In genomic region chr12:75690556-75690955, GRCh38 we compare ENCODE assay signal across 15 cellular contexts.
DNase-seq lines count a peak whose midpoint lies in the region; ATAC-seq, FAIRE-seq and TF ChIP-seq lines count a peak whose summit lies in the region.
"Had no signal": no experiment of that assay in that cellular context is flagged by ENCODE, and none has a peak within 500 bp of the region (broad histone marks: within the 10 kb centered on the region; RNA-seq: fewer than 3 reads in every experiment).

No MANE protein-coding gene starts in this region.

- H3K4me3 ChIP-seq in BLaER1 treated with 17β-estradiol and CSF1 and Interleukin-3, amounts not matched to agents 10 nM and 100 nM = no peak overlapping the region
- H3K4me3 ChIP-seq in osteoblast (ENCODE audit: insufficient read depth, low read length) = no peak overlapping the region

- no peak overlapping the region for H2AFZ ChIP-seq in osteoblast (ENCODE audit: low read length)

- H3K9me3 Mint-ChIP-seq in activated T-helper 1 cell treated with anti-CD3 and anti-CD28 coated beads, Interleukin-12 subunit alpha, Interleukin-12 subunit beta, Interleukin-2, Interleukin-4 antibody, amounts not matched to agents 30 ng/mL and 10 ng/mL and 1 ng/mL, durations not matched to agents 14 hours and 24 hours and 36 hours = no peaks in the 10 kb centered on the region
- H3K9me3 Mint-ChIP-seq: activated naive CD8-positive, alpha-beta T cell treated with anti-CD3 and anti-CD28 coated beads for 36 hours had no signal

- H3K4me3 Mint-ChIP-seq in activated T-helper 1 cell treated with anti-CD3 and anti-CD28 coated beads, Interleukin-12 subunit alpha, Interleukin-12 subunit beta, Interleukin-2, Interleukin-4 antibody, amounts not matched to agents 30 ng/mL and 10 ng/mL and 1 ng/mL, durations not matched to agents 14 hours and 24 hours and 36 hours = no peak overlapping the region
- H3K4me3 Mint-ChIP-seq: activated naive CD8-positive, alpha-beta T cell treated with anti-CD3 and anti-CD28 coated beads for 36 hours had no signal

- no peaks in the 10 kb centered on the region for H3K27me3 ChIP-seq in BLaER1 treated with 17β-estradiol and CSF1 and Interleukin-3, amounts not matched to agents 10 nM and 100 nM
- H3K27me3 ChIP-seq in osteoblast (ENCODE audit: insufficient read depth, low read length) = no peaks in the 10 kb centered on the region

- H3K9ac ChIP-seq in BLaER1 treated with 17β-estradiol and CSF1 and Interleukin-3, amounts not matched to agents 10 nM and 100 nM = no peak overlapping the region

- no peak for TF ChIP-seq CTCF in osteoblast (IDR thresholded peaks at IDR 0.05; ENCODE audit: extremely low read depth, low read depth, low read length)

- intact Hi-C loops in activated T-helper 1 cell treated with anti-CD3 and anti-CD28 coated beads, Interleukin-12 subunit alpha, Interleukin-12 subunit beta, Interleukin-2, Interleukin-4 antibody, amounts not matched to agents 30 ng/mL and 10 ng/mL and 1 ng/mL, durations not matched to agents 14 hours and 24 hours and 36 hours (cut with micrococcal nuclease) = no loop called here

- H4K20me1 ChIP-seq in BLaER1 treated with 17β-estradiol and CSF1 and Interleukin-3, amounts not matched to agents 10 nM and 100 nM = no peaks in the 10 kb centered on the region
- H4K20me1 ChIP-seq in osteoblast (ENCODE audit: insufficient read depth, low read length) = no peaks in the 10 kb centered on the region

- no peak overlapping the region for H3K27ac Mint-ChIP-seq in activated T-helper 1 cell treated with anti-CD3 and anti-CD28 coated beads, Interleukin-12 subunit alpha, Interleukin-12 subunit beta, Interleukin-2, Interleukin-4 antibody, amounts not matched to agents 30 ng/mL and 10 ng/mL and 1 ng/mL, durations not matched to agents 14 hours and 24 hours and 36 hours
- H3K27ac Mint-ChIP-seq: activated naive CD8-positive, alpha-beta T cell treated with anti-CD3 and anti-CD28 coated beads for 36 hours; progenitor cell of endocrine pancreas had no signal

- H3K4me1 Mint-ChIP-seq in activated T-helper 1 cell treated with anti-CD3 and anti-CD28 coated beads, Interleukin-12 subunit alpha, Interleukin-12 subunit beta, Interleukin-2, Interleukin-4 antibody, amounts not matched to agents 30 ng/mL and 10 ng/mL and 1 ng/mL, durations not matched to agents 14 hours and 24 hours and 36 hours (ENCODE audit: low read depth) = peaks cover 4% of the 10 kb centered on the region
- H3K4me1 Mint-ChIP-seq: activated naive CD8-positive, alpha-beta T cell treated with anti-CD3 and anti-CD28 coated beads for 36 hours had no signal

- no peaks in the 10 kb centered on the region for H3K79me2 ChIP-seq in osteoblast (ENCODE audit: insufficient read depth, low read length)

- H3K4me1 ChIP-seq in BLaER1 treated with 17β-estradiol and CSF1 and Interleukin-3, amounts not matched to agents 10 nM and 100 nM = peaks cover 0 to 23% (median 16%) of the 10 kb centered on the region in 10 experiments; a peak in 14 of 20 replicates
- H3K4me1 ChIP-seq in osteoblast (ENCODE audit: insufficient read depth, low read length) = peaks cover 22% of the 10 kb centered on the region

- H3K27ac ChIP-seq in BLaER1 treated with 17β-estradiol and CSF1 and Interleukin-3, amounts not matched to agents 10 nM and 100 nM = 0 out of 22 replicates have a peak overlapping the region, but pooled peaks of 1 of the 11 experiments have one; percentile 24
- H3K27ac ChIP-seq in osteoblast (ENCODE audit: low read depth, low read length) = peak overlapping the region; percentile 95

- no peak for FAIRE-seq in GM19239 (lab: Jason Lieb, UNC)

- ATAC-seq in GM19023 (IDR thresholded peaks at IDR 0.05; ENCODE audit: unreplicated experiment) = no peak
- ATAC-seq: stimulated activated naive CD8-positive, alpha-beta T cell treated with anti-CD3 and anti-CD28 coated beads, Interleukin-15, Interleukin-2, amounts not matched to agents 100 U/mL and 50 U/mL, for 24 hours had no signal

- H3K27me3 Mint-ChIP-seq in activated T-helper 1 cell treated with anti-CD3 and anti-CD28 coated beads, Interleukin-12 subunit alpha, Interleukin-12 subunit beta, Interleukin-2, Interleukin-4 antibody, amounts not matched to agents 30 ng/mL and 10 ng/mL and 1 ng/mL, durations not matched to agents 14 hours and 24 hours and 36 hours (ENCODE audit: insufficient read depth) = peaks cover 14% of the 10 kb centered on the region
- H3K27me3 Mint-ChIP-seq: progenitor cell of endocrine pancreas had no signal

- peaks cover 0 to 3% (median 0%) of the 10 kb centered on the region in 11 experiments; a peak in 1 of 22 replicates for H3K9me3 ChIP-seq in BLaER1 treated with 17β-estradiol and CSF1 and Interleukin-3, amounts not matched to agents 10 nM and 100 nM (replicated peaks in 1 of 11)
- H3K9me3 ChIP-seq in osteoblast (ENCODE audit: low read depth, low read length) = no peaks in the 10 kb centered on the region

- no peaks in the 10 kb centered on the region for H3K36me3 ChIP-seq in BLaER1 treated with 17β-estradiol and CSF1 and Interleukin-3, amounts not matched to agents 10 nM and 100 nM
- H3K36me3 ChIP-seq in osteoblast (ENCODE audit: insufficient read depth, low read length) = no peaks in the 10 kb centered on the region

- DNase-seq in M059J (ENCODE audit: low read depth) = peak; percentile 95
- DNase-seq in dedifferentiated amniotic fluid mesenchymal stem cell (ENCODE audit: extremely low spot score) = peak; percentile 79
- DNase-seq in osteoblast (ENCODE audit: insufficient read length, low spot score, missing footprints) = peak; percentile 54
- no peak for DNase-seq in activated T-helper 1 cell treated with anti-CD3 and anti-CD28 coated beads, Interleukin-12 subunit alpha, Interleukin-12 subunit beta, Interleukin-2, Interleukin-4 antibody, amounts not matched to agents 30 ng/mL and 10 ng/mL and 1 ng/mL, durations not matched to agents 14 hours and 24 hours and 36 hours (ENCODE audit: low spot score)
- no peak for DNase-seq in GM19239 (ENCODE audit: insufficient read length, low spot score)
- DNase-seq in KG1 (lab: John Stamatoyannopoulos, UW) = no peak
- DNase-seq: activated naive CD8-positive, alpha-beta T cell treated with anti-CD3 and anti-CD28 coated beads for 36 hours; effector CD8-positive, alpha-beta T cell; NCI-H1105; NCI-H446; stimulated activated CD4-positive, alpha-beta T cell treated with anti-CD3 and anti-CD28 coated beads, Interleukin-4, amount 100 ng/mL, for 24 hours; stimulated activated naive CD8-positive, alpha-beta T cell treated with anti-CD3 and anti-CD28 coated beads, Interleukin-15, Interleukin-2, amounts not matched to agents 100 U/mL and 50 U/mL, for 24 hours had no signal

- H3K36me3 Mint-ChIP-seq in activated T-helper 1 cell treated with anti-CD3 and anti-CD28 coated beads, Interleukin-12 subunit alpha, Interleukin-12 subunit beta, Interleukin-2, Interleukin-4 antibody, amounts not matched to agents 30 ng/mL and 10 ng/mL and 1 ng/mL, durations not matched to agents 14 hours and 24 hours and 36 hours (ENCODE audit: low read depth) = peaks cover 3% of the 10 kb centered on the region
- H3K36me3 Mint-ChIP-seq: activated naive CD8-positive, alpha-beta T cell treated with anti-CD3 and anti-CD28 coated beads for 36 hours had no signal

- H3K4me2 ChIP-seq in BLaER1 treated with 17β-estradiol and CSF1 and Interleukin-3, amounts not matched to agents 10 nM and 100 nM = peak overlapping the region in 8 of 11 experiments; percentile 34 to 77 (median 65); a peak in 14 of 22 replicates
- peak overlapping the region; percentile 31 for H3K4me2 ChIP-seq in osteoblast (ENCODE audit: insufficient read depth, low read length)

Comparison
In these comparisons a context has a peak if more than half of its experiments do, and no peak if none do; other contexts are left out.
1. DNase-seq: peak in M059J (single experiment), dedifferentiated amniotic fluid mesenchymal stem cell (single experiment) and osteoblast (single experiment); none in activated T-helper 1 cell treated with anti-CD3 and anti-CD28 coated beads, Interleukin-12 subunit alpha, Interleukin-12 subunit beta, Interleukin-2, Interleukin-4 antibody, amounts not matched to agents 30 ng/mL and 10 ng/mL and 1 ng/mL, durations not matched to agents 14 hours and 24 hours and 36 hours (single experiment), GM19239 (single experiment) and KG1 (single experiment).